8 cellular contexts compared by ENCODE assay signal in genomic region chr4:11765849-11766453, GRCh38.
DNase-seq lines count a peak whose midpoint lies in the region; ATAC-seq and TF ChIP-seq lines count a peak whose summit lies in the region.

No MANE protein-coding gene starts in this region.

- no peak overlapping the region for H2AFZ ChIP-seq in PC-9

- no peaks in the 10 kb centered on the region for H4K20me1 ChIP-seq in PC-9 (ENCODE audit: insufficient read depth)

- H3K27ac ChIP-seq in PC-9 (no peak overlapping the region), esophagus muscularis mucosa (replicated peaks in 1 of 4) (no peak overlapping the region)

- H3K4me2 ChIP-seq in PC-9 = no peak overlapping the region

- H3K9me3 Mint-ChIP-seq in osteocyte (ENCODE audit: unreplicated experiment) = no peaks in the 10 kb centered on the region

- in situ Hi-C loops in ACHN (cut with HindIII; ENCODE audit: low pct_ligation_motif_present, low pct_unique_long_range_greater_than_20kb, low sequenced_read_pairs) = no loop called here

- H3K4me3 Mint-ChIP-seq in osteocyte (ENCODE audit: unreplicated experiment) = no peak overlapping the region

- POLR2A ChIA-PET in GM10248 (lab: Yijun Ruan, JAX) = no interaction called here
- POLR2A ChIA-PET in PC-9 (lab: Charles Lee; ENCODE audit: unreplicated experiment) = no interaction called here

- 40% methylated on average over 4 of the region's 4 CpGs for WGBS in esophagus muscularis mucosa

- no peak overlapping the region for H3K27ac Mint-ChIP-seq in osteocyte (ENCODE audit: unreplicated experiment)

- ATAC-seq in HG02885 (IDR thresholded peaks at IDR 0.05; ENCODE audit: poor library complexity, unreplicated experiment) = peak; percentile 81
- no peak for ATAC-seq in HG03280 (IDR thresholded peaks at IDR 0.05; ENCODE audit: unreplicated experiment)

- no peaks in the 10 kb centered on the region for H3K79me2 ChIP-seq in PC-9 (ENCODE audit: low read depth)

- TF ChIP-seq CTCF in GM10248 (IDR thresholded peaks at IDR 0.05; ENCODE audit: control extremely low read depth, extremely low read depth, low read depth, missing control alignments) (peak; percentile 58), PC-9 (conservative IDR thresholded peaks at IDR 0.05) (peak; percentile 70), esophagus muscularis mucosa (IDR thresholded peaks at IDR 0.05) (peak; percentile 45 to 68 (median 48)), osteocyte (IDR thresholded peaks at IDR 0.05) (peak; percentile 75)

- DNase-seq in ACHN (peak; percentile 46), GM10248 (ENCODE audit: extremely low spot score) (peak; percentile 15), PC-9 (peak; percentile 14 to 37), esophagus muscularis mucosa (ENCODE audit: extremely low spot score) (no peak), osteocyte (ENCODE audit: extremely low spot score, unreplicated experiment) (no peak), T1000 (lab: John Stamatoyannopoulos, UW) (no peak)

- H3K4me3 ChIP-seq in PC-9 (no peak overlapping the region), esophagus muscularis mucosa (no peak overlapping the region)

- no peak for TF ChIP-seq EP300 in esophagus muscularis mucosa (IDR thresholded peaks at IDR 0.05)

- H3K27me3 ChIP-seq in PC-9 (ENCODE audit: insufficient read depth, low read depth) (no peaks in the 10 kb centered on the region), esophagus muscularis mucosa (no peaks in the 10 kb centered on the region)

- H3K4me1 ChIP-seq in PC-9 (replicated peaks; ENCODE audit: insufficient read depth) (no peaks in the 10 kb centered on the region), esophagus muscularis mucosa (peaks cover 0 to 19% (median 11%) of the 10 kb centered on the region in 4 donors)

- no peaks in the 10 kb centered on the region for H3K9me2 ChIP-seq in PC-9 (ENCODE audit: insufficient read depth)

- H3F3A ChIP-seq in PC-9 (ENCODE audit: insufficient read depth, low read depth) = no peaks in the 10 kb centered on the region

- no peaks in the 10 kb centered on the region for H3K36me3 ChIP-seq in PC-9 (ENCODE audit: low read depth)
- no peaks in the 10 kb centered on the region for H3K36me3 ChIP-seq in esophagus muscularis mucosa

- intact Hi-C loops in PC-9 (cut with micrococcal nuclease; ENCODE audit: unreplicated experiment) = no loop called here
- intact Hi-C loops in esophagus muscularis mucosa (cut with DNase I) = no loop called here

- H3K9me3 ChIP-seq in PC-9 (ENCODE audit: insufficient read depth, low read depth) (no peaks in the 10 kb centered on the region), esophagus muscularis mucosa (no peaks in the 10 kb centered on the region)

- H3K36me3 Mint-ChIP-seq in osteocyte (ENCODE audit: unreplicated experiment) = no peaks in the 10 kb centered on the region

- H3K27me3 Mint-ChIP-seq in osteocyte (ENCODE audit: unreplicated experiment) = peaks cover 22% of the 10 kb centered on the region

- CTCF ChIA-PET in GM10248 (lab: Yijun Ruan, JAX) = interaction anchor here (0.8 to 1.4 kb wide), 6 partner anchors 12 to 1185 kb away, joined by 3 to 6 read pairs (median 4); no protein-coding TSS in a partner anchor
- CTCF ChIA-PET in PC-9 (lab: Charles Lee) = no interaction called here

- H3K4me1 Mint-ChIP-seq in osteocyte (ENCODE audit: unreplicated experiment) = no peaks in the 10 kb centered on the region

- no peak for TF ChIP-seq POLR2A in esophagus muscularis mucosa (IDR thresholded peaks at IDR 0.05; ENCODE audit: low read depth)

- BruUV-seq in PC-9 (replicated peaks; lab: Mats Ljungman, UMichigan) = no TSS peak

Comparison
In these comparisons a context has a peak if more than half of its experiments do, and no peak if none do; other contexts are left out.
1. DNase-seq: peak in ACHN (single experiment), GM10248 (single experiment) and PC-9 (2 of 2); none in esophagus muscularis mucosa (single experiment), osteocyte (single experiment) and T1000 (single experiment).
2. Peak in every context shown above with its lines, with median percentiles within 50 percentile points of each other: CTCF ChIP-seq.